ENCODE assay signal across 8 cellular contexts in the genomic region with DNA sequence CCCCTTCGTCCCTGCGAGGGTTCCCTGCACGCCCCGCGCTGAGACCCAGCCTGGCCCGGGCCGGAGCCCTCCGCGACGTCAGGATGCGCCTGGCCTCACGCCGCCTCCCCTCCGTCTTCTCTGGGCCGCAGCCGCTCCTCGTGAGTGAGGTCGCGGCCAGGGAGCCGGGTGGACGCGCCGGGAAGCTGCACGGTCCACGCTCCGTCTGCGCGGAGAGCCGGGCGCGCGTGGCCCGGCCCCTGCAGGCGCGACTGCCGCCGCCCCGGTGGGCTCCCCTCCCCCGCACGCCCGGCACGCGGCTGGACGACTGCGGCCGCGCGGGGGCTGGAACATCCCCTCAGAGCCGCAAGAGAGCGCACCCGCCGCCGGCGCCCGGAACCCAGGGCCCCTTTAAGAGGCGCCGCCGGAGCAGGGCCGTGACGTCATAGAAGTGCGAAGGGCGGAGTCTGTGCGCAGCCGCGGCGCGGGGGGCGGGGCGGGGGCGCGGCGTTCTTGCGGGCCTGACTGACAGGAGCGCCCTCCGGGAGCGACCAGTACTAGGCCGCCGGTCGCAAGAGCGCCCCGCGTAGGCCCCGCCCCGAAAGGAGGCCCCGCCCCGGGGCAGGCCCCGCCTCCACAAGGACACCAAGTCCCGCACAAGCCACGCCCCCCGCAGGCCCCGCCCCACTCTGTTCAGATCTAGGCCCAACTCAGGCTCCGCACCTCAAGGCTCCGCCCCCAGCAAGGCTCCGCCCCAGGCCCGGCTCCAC. TPM values are rescaled to one million over a fixed set of nuclear protein-coding genes. Genes with fewer than 3 reads are reported as not detected.
DNase-seq lines count a peak whose midpoint lies in the region; ATAC-seq and TF ChIP-seq lines count a peak whose summit lies in the region.

No MANE protein-coding gene starts in this region.

- H3K36me3 ChIP-seq in HCT116 (ENCODE audit: control insufficient read depth in 1 of 2, insufficient read depth in 2 of 2, low read length in 2 of 2) (no peaks in the 10 kb centered on the region), MM.1S (replicated peaks; ENCODE audit: insufficient read depth, low read length) (no peaks in the 10 kb centered on the region), testis (ENCODE audit: low read depth, missing control alignments) (no peaks in the 10 kb centered on the region)

- H3K9me3 Mint-ChIP-seq in activated naive CD4-positive, alpha-beta T cell treated with anti-CD3 and anti-CD28 coated beads, Interleukin-2, amount 50 U/mL, for 24 hours: no peaks in the 10 kb centered on the region

- H3K4me3 Mint-ChIP-seq in activated naive CD4-positive, alpha-beta T cell treated with anti-CD3 and anti-CD28 coated beads, Interleukin-2, amount 50 U/mL, for 24 hours: peak overlapping the region; percentile 74

- RAD21 ChIA-PET in HCT116 (lab: Charles Lee; ENCODE audit: low non-redundant PET in 1 of 2, low total read pairs in 2 of 2, uncharacterized antibody in 2 of 2, unreplicated experiment in 2 of 2): no interaction called here

- no peaks in the 10 kb centered on the region for H3K9me2 ChIP-seq in HCT116 (ENCODE audit: insufficient read depth)
- no peaks in the 10 kb centered on the region for H3K9me2 ChIP-seq in MM.1S (replicated peaks; ENCODE audit: insufficient read depth, low read length)

- POLR2A ChIA-PET in HCT116 (lab: Charles Lee): no interaction called here

- TF ChIP-seq RAD21 in HCT116 (IDR thresholded peaks at IDR 0.05; ENCODE audit: low read depth): peak; percentile 14; the same call in 1 of the 2 replicates

- peak overlapping the region; percentile 68 for H3K9ac ChIP-seq in HCT116 (ENCODE audit: low read length)
- peak overlapping the region; percentile 35; the same call in 1 of the 2 replicates for H3K9ac ChIP-seq in MM.1S (ENCODE audit: low read length)

- TF ChIP-seq POLR2A in HCT116 (IDR thresholded peaks at IDR 0.05; ENCODE audit: borderline replicate concordance, extremely low read depth, insufficient read depth, insufficient read length): peak; percentile 27
- TF ChIP-seq POLR2A in testis (IDR thresholded peaks at IDR 0.05): no peak

- CTCF ChIA-PET in HCT116 (lab: Charles Lee): no interaction called here

- peak; percentile 85 for ATAC-seq in HCT116
- ATAC-seq in omental fat pad (ENCODE audit: low FRiP score): peak; percentile 97

- H3K79me2 ChIP-seq in HCT116 (ENCODE audit: insufficient read depth, low read length) (no peaks in the 10 kb centered on the region), MM.1S (ENCODE audit: low read length) (peaks cover 14% of the 10 kb centered on the region; the same call in 1 of the 2 replicates)

- H3K4me1 ChIP-seq in HCT116 (ENCODE audit: control insufficient read depth in 1 of 2, insufficient read depth in 2 of 2, low read length in 2 of 2): peaks cover 16 to 39% of the 10 kb centered on the region in 2 experiments
- no peaks in the 10 kb centered on the region for H3K4me1 ChIP-seq in MM.1S (ENCODE audit: low read length)
- peaks cover 32% of the 10 kb centered on the region for H3K4me1 ChIP-seq in testis

- no peak overlapping the region for H2AFZ ChIP-seq in HCT116 (ENCODE audit: low read depth, low read length, poor library complexity, severe bottlenecking)
- peak overlapping the region; percentile 65 for H2AFZ ChIP-seq in MM.1S (ENCODE audit: low read length)

- no peak overlapping the region for H3K27ac Mint-ChIP-seq in activated naive CD4-positive, alpha-beta T cell treated with anti-CD3 and anti-CD28 coated beads, Interleukin-2, amount 50 U/mL, for 24 hours

- H3K27me3 ChIP-seq in HCT116 (ENCODE audit: insufficient read depth, low read length) (no peaks in the 10 kb centered on the region), MM.1S (replicated peaks; ENCODE audit: insufficient read depth, low read length) (no peaks in the 10 kb centered on the region; the same call in 1 of the 2 replicates), testis (no peaks in the 10 kb centered on the region)

- 0% methylated on average over 14 to 56 of the region's 95 CpGs for WGBS in testis, 2 donors

- no peaks in the 10 kb centered on the region for H3K27me3 Mint-ChIP-seq in activated naive CD4-positive, alpha-beta T cell treated with anti-CD3 and anti-CD28 coated beads, Interleukin-2, amount 50 U/mL, for 24 hours

- in situ Hi-C loops in SK-MEL-5 (cut with HindIII; ENCODE audit: low pct_unique_long_range_greater_than_20kb, low sequenced_read_pairs): no loop called here

- H3K27ac ChIP-seq in HCT116 (ENCODE audit: low read depth, low read length) (peak overlapping the region; percentile 72; the same call in 1 of the 2 replicates), MM.1S (ENCODE audit: low read length) (no peak overlapping the region), testis (peak overlapping the region; percentile 75 to 91)

- DNase-seq in GM03348 (ENCODE audit: low spot score): peak; percentile 100
- DNase-seq in HCT116 (ENCODE audit: low read depth, low spot score): peak; percentile 85
- DNase-seq in MM.1S: peak; percentile 95
- DNase-seq in SK-MEL-5 (ENCODE audit: low read depth, low spot score): peak; percentile 96
- peak; percentile 61 for DNase-seq in glomerular endothelial cell (ENCODE audit: extremely low read depth, low read depth, low spot score)
- peak; percentile 100 for DNase-seq in omental fat pad (ENCODE audit: low spot score)
- peak; percentile 100 for DNase-seq in testis

- H3K9me3 ChIP-seq in HCT116 (ENCODE audit: control insufficient read depth in 1 of 2, insufficient read depth in 1 of 2, low read depth in 1 of 2, low read length in 2 of 2) (no peaks in the 10 kb centered on the region), MM.1S (replicated peaks; ENCODE audit: insufficient read depth, low read length) (no peaks in the 10 kb centered on the region), testis (no peaks in the 10 kb centered on the region)

- peak overlapping the region; percentile 45 to 61 for H3K4me3 ChIP-seq in HCT116 (replicated peaks in 1 of 2; ENCODE audit: low read depth in 1 of 2, low read length in 2 of 2)
- H3K4me3 ChIP-seq in MM.1S (ENCODE audit: low read length): peak overlapping the region; percentile 55
- H3K4me3 ChIP-seq in testis: peak overlapping the region; percentile 80 to 81

- H4K20me1 ChIP-seq in HCT116 (ENCODE audit: insufficient read depth): no peaks in the 10 kb centered on the region
- no peaks in the 10 kb centered on the region for H4K20me1 ChIP-seq in MM.1S (ENCODE audit: insufficient read depth, low read length)

- H3K4me1 Mint-ChIP-seq in activated naive CD4-positive, alpha-beta T cell treated with anti-CD3 and anti-CD28 coated beads, Interleukin-2, amount 50 U/mL, for 24 hours: peaks cover 45% of the 10 kb centered on the region

- intact Hi-C loops in HCT116 (cut with micrococcal nuclease) (loop anchor here (5.0 kb wide), 1 partner anchor 80 kb away; no protein-coding TSS in a partner anchor), testis (cut with DNase I; ENCODE audit: low total_unique reads) (loop anchor here (10.0 kb wide), 1 partner anchor 72 kb away; no protein-coding TSS in a partner anchor)

- TF ChIP-seq CTCF in HCT116 (IDR thresholded peaks at IDR 0.05 in 2 of 3, conservative IDR thresholded peaks at IDR 0.05 in 1 of 3; ENCODE audit: borderline replicate concordance in 1 of 3, insufficient read depth in 1 of 3, low read depth in 2 of 3, low read length in 2 of 3): no peak
- no peak for TF ChIP-seq CTCF in MM.1S (IDR thresholded peaks at IDR 0.05; ENCODE audit: low read length)
- no peak for TF ChIP-seq CTCF in omental fat pad (IDR thresholded peaks at IDR 0.05)
- TF ChIP-seq CTCF in testis (IDR thresholded peaks at IDR 0.05): peak; percentile 19 to 63 (median 47)

- H3K36me3 Mint-ChIP-seq in activated naive CD4-positive, alpha-beta T cell treated with anti-CD3 and anti-CD28 coated beads, Interleukin-2, amount 50 U/mL, for 24 hours: peaks cover 4% of the 10 kb centered on the region

- BruUV-seq in HCT116 (replicated peaks; lab: Mats Ljungman, UMichigan): no TSS peak

- H3F3A ChIP-seq in MM.1S (ENCODE audit: insufficient read depth, low read length): no peaks in the 10 kb centered on the region

- peak overlapping the region; percentile 86 for H3K4me2 ChIP-seq in HCT116 (ENCODE audit: low read length)
- H3K4me2 ChIP-seq in MM.1S (ENCODE audit: low read depth, low read length): peak overlapping the region; percentile 66

TF ChIP-seq in HCT116, 20 proteins besides CTCF, POLR2A, EP300 and RAD21 (continues in another document):
- TF ChIP-seq CBX3 (IDR thresholded peaks at IDR 0.05; ENCODE audit: low read depth) (no peak), TCF7L2 (IDR thresholded peaks at IDR 0.05; ENCODE audit: borderline replicate concordance, extremely low read depth, insufficient read depth, insufficient read length) (no peak)
- TF ChIP-seq, protein P1, sequence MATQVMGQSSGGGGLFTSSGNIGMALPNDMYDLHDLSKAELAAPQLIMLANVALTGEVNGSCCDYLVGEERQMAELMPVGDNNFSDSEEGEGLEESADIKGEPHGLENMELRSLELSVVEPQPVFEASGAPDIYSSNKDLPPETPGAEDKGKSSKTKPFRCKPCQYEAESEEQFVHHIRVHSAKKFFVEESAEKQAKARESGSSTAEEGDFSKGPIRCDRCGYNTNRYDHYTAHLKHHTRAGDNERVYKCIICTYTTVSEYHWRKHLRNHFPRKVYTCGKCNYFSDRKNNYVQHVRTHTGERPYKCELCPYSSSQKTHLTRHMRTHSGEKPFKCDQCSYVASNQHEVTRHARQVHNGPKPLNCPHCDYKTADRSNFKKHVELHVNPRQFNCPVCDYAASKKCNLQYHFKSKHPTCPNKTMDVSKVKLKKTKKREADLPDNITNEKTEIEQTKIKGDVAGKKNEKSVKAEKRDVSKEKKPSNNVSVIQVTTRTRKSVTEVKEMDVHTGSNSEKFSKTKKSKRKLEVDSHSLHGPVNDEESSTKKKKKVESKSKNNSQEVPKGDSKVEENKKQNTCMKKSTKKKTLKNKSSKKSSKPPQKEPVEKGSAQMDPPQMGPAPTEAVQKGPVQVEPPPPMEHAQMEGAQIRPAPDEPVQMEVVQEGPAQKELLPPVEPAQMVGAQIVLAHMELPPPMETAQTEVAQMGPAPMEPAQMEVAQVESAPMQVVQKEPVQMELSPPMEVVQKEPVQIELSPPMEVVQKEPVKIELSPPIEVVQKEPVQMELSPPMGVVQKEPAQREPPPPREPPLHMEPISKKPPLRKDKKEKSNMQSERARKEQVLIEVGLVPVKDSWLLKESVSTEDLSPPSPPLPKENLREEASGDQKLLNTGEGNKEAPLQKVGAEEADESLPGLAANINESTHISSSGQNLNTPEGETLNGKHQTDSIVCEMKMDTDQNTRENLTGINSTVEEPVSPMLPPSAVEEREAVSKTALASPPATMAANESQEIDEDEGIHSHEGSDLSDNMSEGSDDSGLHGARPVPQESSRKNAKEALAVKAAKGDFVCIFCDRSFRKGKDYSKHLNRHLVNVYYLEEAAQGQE (IDR thresholded peaks at IDR 0.05; ENCODE audit: low read depth): no peak

RNA-seq across cellular contexts. Expression of gene INPP5A, which starts 0.4 kb away (rescaled TPM):
- total RNA-seq in HCT116 (2021; ENCODE audit: unreplicated experiment): 12.3 TPM
- polyA plus RNA-seq in HCT116 (2012): 7.5 and 8.9 TPM in 2 replicates
- total RNA-seq in SK-MEL-5 (2014; rRNA removed; shearing (Covaris generic)): 11.1 and 12.8 TPM in 2 replicates
- polyA plus RNA-seq in SK-MEL-5 (2015; cell fraction: cytosol; rRNA removed): 11.5 and 20.1 TPM in 2 replicates
- polyA plus RNA-seq in SK-MEL-5 (2015; cell fraction: nucleus; rRNA removed): 11.2 and 19.3 TPM in 2 replicates
- 43.9 and 51.9 TPM in 2 replicates for total RNA-seq in glomerular endothelial cell
- total RNA-seq in omental fat pad: 10 to 100 TPM; 34.1 to 49.3 (median 43.3) TPM
- 100 to 1,000 TPM in 1 of 2 donors, 10 to 100 TPM in 1; 73.0 to 103 TPM for total RNA-seq in testis
- polyA plus RNA-seq in testis (ENCODE audit: insufficient read depth, low read depth, low replicate concordance): 54.1 TPM

Comparison
In these comparisons a context has a peak if more than half of its experiments do, and no peak if none do; other contexts are left out.
1. CTCF ChIP-seq: peak in testis (3 of 3); none in HCT116 (0 of 3), MM.1S (single experiment) and omental fat pad (0 of 3).
2. Peak in every context shown above with its lines, with median percentiles within 50 percentile points of each other: DNase-seq and H3K4me3 ChIP-seq.